2 cellular contexts compared by ENCODE assay signal in genomic region chr12:132141976-132142678, GRCh38.
TF ChIP-seq lines count a peak whose summit lies in the region.

No MANE protein-coding gene starts in this region.

TF ChIP-seq in HCT116, 20 proteins besides CTCF, POLR2A, EP300 and RAD21 (continued from another document):
- TF ChIP-seq REST (IDR thresholded peaks at IDR 0.05; ENCODE audit: low read depth) (no peak), YY1 (IDR thresholded peaks at IDR 0.05; ENCODE audit: extremely low read depth, insufficient replicate concordance, low read depth, low read length) (no peak), TCF7L2 (IDR thresholded peaks at IDR 0.05; ENCODE audit: borderline replicate concordance, extremely low read depth, insufficient read depth, insufficient read length) (no peak), CEBPB (IDR thresholded peaks at IDR 0.05; ENCODE audit: low read depth) (no peak), POLR2AphosphoS5 (IDR thresholded peaks at IDR 0.05; ENCODE audit: low read depth, low read length) (no peak), ZNF274 (IDR thresholded peaks at IDR 0.05; ENCODE audit: low read depth, low read length) (no peak), ATF3 (IDR thresholded peaks at IDR 0.05) (no peak), CBX3 (IDR thresholded peaks at IDR 0.05; ENCODE audit: low read depth) (no peak), MAX (IDR thresholded peaks at IDR 0.05) (no peak), EZH2phosphoT487 (IDR thresholded peaks at IDR 0.05; ENCODE audit: borderline replicate concordance) (no peak), SP1 (IDR thresholded peaks at IDR 0.05; ENCODE audit: low read depth) (no peak)
TF ChIP-seq in HCT116: peak in this region for 0.

TF ChIP-seq in neural cell, 6 proteins besides CTCF, POLR2A, EP300 and RAD21 (continued from another document):
- no peak for TF ChIP-seq MXI1 (conservative IDR thresholded peaks at IDR 0.05; ENCODE audit: poor library complexity, severe bottlenecking)
- no peak for TF ChIP-seq SMC3 (conservative IDR thresholded peaks at IDR 0.05; ENCODE audit: poor library complexity)
- no peak for TF ChIP-seq TAF1 (IDR thresholded peaks at IDR 0.05; ENCODE audit: low read depth)
